ENCODE assay signal across 1 cellular context in the genomic region with DNA sequence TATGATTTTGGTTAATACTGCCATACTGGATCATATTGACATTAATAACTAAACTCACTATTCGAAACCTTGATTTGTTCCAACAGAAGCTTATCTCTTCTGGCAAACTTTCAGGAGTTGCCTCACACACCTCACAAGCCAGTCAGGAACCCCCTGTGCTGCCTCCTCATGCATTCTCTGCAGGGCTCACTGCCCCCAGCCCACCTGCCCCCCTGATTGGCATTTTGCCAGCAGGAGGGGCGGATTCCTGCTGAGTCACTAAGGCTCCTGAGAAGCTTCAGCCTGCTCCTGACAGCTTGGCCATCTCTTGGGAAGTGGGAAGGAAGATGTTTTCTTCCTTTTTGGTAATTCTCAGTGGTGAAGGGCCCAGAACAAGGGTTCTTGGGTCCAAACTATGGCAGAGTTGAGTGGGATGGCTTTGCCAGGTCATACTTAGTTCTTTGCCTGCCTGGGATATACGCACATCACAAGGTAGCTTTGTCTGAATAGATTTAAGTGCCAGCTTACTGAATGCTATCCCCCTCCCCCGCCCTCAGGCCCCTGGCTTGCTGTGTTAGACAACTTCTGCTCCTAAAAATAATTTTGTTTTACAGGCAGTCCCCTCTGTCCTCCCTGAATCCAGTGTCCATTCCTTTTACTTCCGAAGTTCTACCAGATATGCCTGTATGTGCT.
A peak's percentile ranks its signal among the peaks of the same experiment; 100 is the strongest.
TF ChIP-seq lines count a peak whose summit lies in the region.

No MANE protein-coding gene starts in this region.

TF ChIP-seq in HEK293, 187 proteins besides CTCF, POLR2A, EP300 and RAD21 (continued from another document):
- TF ChIP-seq, protein P1, sequence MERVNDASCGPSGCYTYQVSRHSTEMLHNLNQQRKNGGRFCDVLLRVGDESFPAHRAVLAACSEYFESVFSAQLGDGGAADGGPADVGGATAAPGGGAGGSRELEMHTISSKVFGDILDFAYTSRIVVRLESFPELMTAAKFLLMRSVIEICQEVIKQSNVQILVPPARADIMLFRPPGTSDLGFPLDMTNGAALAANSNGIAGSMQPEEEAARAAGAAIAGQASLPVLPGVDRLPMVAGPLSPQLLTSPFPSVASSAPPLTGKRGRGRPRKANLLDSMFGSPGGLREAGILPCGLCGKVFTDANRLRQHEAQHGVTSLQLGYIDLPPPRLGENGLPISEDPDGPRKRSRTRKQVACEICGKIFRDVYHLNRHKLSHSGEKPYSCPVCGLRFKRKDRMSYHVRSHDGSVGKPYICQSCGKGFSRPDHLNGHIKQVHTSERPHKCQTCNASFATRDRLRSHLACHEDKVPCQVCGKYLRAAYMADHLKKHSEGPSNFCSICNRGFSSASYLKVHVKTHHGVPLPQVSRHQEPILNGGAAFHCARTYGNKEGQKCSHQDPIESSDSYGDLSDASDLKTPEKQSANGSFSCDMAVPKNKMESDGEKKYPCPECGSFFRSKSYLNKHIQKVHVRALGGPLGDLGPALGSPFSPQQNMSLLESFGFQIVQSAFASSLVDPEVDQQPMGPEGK (tag by site-specific recombination; IDR thresholded peaks at IDR 0.05) = peak; percentile 78
- TF ChIP-seq ZFP69B (tag by site-specific recombination; IDR thresholded peaks at IDR 0.05) (no peak), ZNF24 (tag by site-specific recombination; IDR thresholded peaks at IDR 0.05) (no peak), ZBTB8A (tag by site-specific recombination; IDR thresholded peaks at IDR 0.05) (peak; percentile 52), ZIC2 (tag by site-specific recombination; IDR thresholded peaks at IDR 0.05) (peak; percentile 98), GLIS1 (tag by site-specific recombination; IDR thresholded peaks at IDR 0.05) (peak; percentile 54; the same call in 1 of the 2 replicates)
